1 cellular context compared by ENCODE assay signal in the genomic region with DNA sequence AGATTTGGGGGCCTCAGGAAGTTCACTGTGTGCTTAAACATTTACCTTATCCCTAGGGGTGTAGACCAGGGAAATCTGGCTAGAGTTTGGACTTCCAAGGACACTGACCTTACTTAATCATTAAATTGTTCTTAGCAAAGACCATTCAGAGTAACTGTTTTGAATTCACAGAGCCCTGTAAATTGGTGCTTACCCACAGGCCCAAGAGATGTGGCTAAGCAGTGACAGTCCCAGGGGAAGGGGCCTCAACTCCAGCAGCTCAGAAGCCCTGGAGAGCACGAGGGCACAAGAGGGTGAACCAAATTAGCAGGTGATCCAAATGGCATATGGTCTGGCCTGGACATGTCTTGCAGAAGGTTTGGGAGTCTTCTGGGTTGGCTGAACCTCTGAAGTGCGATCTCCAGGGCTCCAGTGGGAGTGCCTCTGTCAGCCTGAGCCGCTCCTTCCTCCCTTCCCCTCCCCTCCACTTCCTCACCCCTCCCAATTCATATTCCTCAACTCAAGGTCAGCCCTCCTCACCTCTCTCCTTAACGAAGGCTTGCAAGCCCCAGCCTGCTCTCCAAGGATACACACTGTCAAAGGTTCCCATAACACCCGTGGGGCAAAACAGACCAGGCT.
TF ChIP-seq lines count a peak whose summit lies in the region.

No MANE protein-coding gene starts in this region.

TF ChIP-seq in HepG2, 621 proteins besides CTCF, POLR2A, EP300 and RAD21 (continued from another document and continues in another):
- TF ChIP-seq, protein P1, sequence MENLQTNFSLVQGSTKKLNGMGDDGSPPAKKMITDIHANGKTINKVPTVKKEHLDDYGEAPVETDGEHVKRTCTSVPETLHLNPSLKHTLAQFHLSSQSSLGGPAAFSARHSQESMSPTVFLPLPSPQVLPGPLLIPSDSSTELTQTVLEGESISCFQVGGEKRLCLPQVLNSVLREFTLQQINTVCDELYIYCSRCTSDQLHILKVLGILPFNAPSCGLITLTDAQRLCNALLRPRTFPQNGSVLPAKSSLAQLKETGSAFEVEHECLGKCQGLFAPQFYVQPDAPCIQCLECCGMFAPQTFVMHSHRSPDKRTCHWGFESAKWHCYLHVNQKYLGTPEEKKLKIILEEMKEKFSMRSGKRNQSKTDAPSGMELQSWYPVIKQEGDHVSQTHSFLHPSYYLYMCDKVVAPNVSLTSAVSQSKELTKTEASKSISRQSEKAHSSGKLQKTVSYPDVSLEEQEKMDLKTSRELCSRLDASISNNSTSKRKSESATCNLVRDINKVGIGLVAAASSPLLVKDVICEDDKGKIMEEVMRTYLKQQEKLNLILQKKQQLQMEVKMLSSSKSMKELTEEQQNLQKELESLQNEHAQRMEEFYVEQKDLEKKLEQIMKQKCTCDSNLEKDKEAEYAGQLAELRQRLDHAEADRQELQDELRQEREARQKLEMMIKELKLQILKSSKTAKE (CRISPR knock-in tag; IDR thresholded peaks at IDR 0.05; ENCODE audit: borderline replicate concordance), result no peak
- no peak for TF ChIP-seq MTA1 (CRISPR knock-in tag; IDR thresholded peaks at IDR 0.05; ENCODE audit: borderline replicate concordance)
- no peak for TF ChIP-seq ZNF12 (CRISPR knock-in tag; IDR thresholded peaks at IDR 0.05)
- no peak for TF ChIP-seq ZNF121 (CRISPR knock-in tag; IDR thresholded peaks at IDR 0.05)
- no peak for TF ChIP-seq ZIK1 (CRISPR knock-in tag; IDR thresholded peaks at IDR 0.05; ENCODE audit: borderline replicate concordance, low read depth)
- TF ChIP-seq HOXA3 (CRISPR knock-in tag; IDR thresholded peaks at IDR 0.05), result no peak
- no peak for TF ChIP-seq KLF11 (CRISPR knock-in tag; IDR thresholded peaks at IDR 0.05)
- TF ChIP-seq ZNF230 (CRISPR knock-in tag; IDR thresholded peaks at IDR 0.05), result no peak
- TF ChIP-seq ERF (CRISPR knock-in tag; IDR thresholded peaks at IDR 0.05), result peak; percentile 11; the same call in 1 of the 2 replicates
- peak; percentile 76 for TF ChIP-seq PHF21A (CRISPR knock-in tag; IDR thresholded peaks at IDR 0.05)
- peak; percentile 63; the same call in 1 of the 2 replicates for TF ChIP-seq GATAD2A (CRISPR knock-in tag; IDR thresholded peaks at IDR 0.05)
- 0 out of 2 replicates have a peak, but pooled peaks have one; percentile 43 for TF ChIP-seq ZNF615 (CRISPR knock-in tag; IDR thresholded peaks at IDR 0.05; ENCODE audit: borderline replicate concordance)
- no peak for TF ChIP-seq ZSCAN20 (CRISPR knock-in tag; IDR thresholded peaks at IDR 0.05; ENCODE audit: borderline replicate concordance)
- TF ChIP-seq, protein P2, sequence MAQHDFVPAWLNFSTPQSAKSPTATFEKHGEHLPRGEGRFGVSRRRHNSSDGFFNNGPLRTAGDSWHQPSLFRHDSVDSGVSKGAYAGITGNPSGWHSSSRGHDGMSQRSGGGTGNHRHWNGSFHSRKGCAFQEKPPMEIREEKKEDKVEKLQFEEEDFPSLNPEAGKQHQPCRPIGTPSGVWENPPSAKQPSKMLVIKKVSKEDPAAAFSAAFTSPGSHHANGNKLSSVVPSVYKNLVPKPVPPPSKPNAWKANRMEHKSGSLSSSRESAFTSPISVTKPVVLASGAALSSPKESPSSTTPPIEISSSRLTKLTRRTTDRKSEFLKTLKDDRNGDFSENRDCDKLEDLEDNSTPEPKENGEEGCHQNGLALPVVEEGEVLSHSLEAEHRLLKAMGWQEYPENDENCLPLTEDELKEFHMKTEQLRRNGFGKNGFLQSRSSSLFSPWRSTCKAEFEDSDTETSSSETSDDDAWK (CRISPR knock-in tag; IDR thresholded peaks at IDR 0.05), result no peak
- TF ChIP-seq KLF13 (CRISPR knock-in tag; IDR thresholded peaks at IDR 0.05), result no peak
- TF ChIP-seq ZNF354B (CRISPR knock-in tag; IDR thresholded peaks at IDR 0.05), result no peak
- TF ChIP-seq MEIS2 (CRISPR knock-in tag; IDR thresholded peaks at IDR 0.05), result no peak
- no peak for TF ChIP-seq NONO (IDR thresholded peaks at IDR 0.05)
- TF ChIP-seq NONO (CRISPR knock-in tag; conservative IDR thresholded peaks at IDR 0.05), result 0 out of 2 replicates have a peak, but pooled peaks have one; percentile 52
- TF ChIP-seq FOXA1 (IDR thresholded peaks at IDR 0.05), result no peak
- TF ChIP-seq FOXA1 (CRISPR knock-in tag; IDR thresholded peaks at IDR 0.05), result peak; percentile 3; the same call in 1 of the 2 replicates
- TF ChIP-seq ZNF276 (CRISPR knock-in tag; IDR thresholded peaks at IDR 0.05; ENCODE audit: low read depth), result no peak
- TF ChIP-seq, protein P3, sequence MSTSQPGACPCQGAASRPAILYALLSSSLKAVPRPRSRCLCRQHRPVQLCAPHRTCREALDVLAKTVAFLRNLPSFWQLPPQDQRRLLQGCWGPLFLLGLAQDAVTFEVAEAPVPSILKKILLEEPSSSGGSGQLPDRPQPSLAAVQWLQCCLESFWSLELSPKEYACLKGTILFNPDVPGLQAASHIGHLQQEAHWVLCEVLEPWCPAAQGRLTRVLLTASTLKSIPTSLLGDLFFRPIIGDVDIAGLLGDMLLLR (CRISPR knock-in tag; IDR thresholded peaks at IDR 0.05), result no peak
- no peak for TF ChIP-seq ZNF639 (CRISPR knock-in tag; conservative IDR thresholded peaks at IDR 0.05)
- no peak for TF ChIP-seq ZNF180 (CRISPR knock-in tag; IDR thresholded peaks at IDR 0.05; ENCODE audit: borderline replicate concordance, low read depth)
- TF ChIP-seq ZNF136 (CRISPR knock-in tag; IDR thresholded peaks at IDR 0.05; ENCODE audit: low read depth), result no peak
- TF ChIP-seq SNAPC2 (CRISPR knock-in tag; IDR thresholded peaks at IDR 0.05), result no peak
- no peak for TF ChIP-seq SRSF1 (optimal IDR thresholded peaks at IDR 0.05; ENCODE audit: low read depth, low read length)
- TF ChIP-seq ZNF781 (CRISPR knock-in tag; IDR thresholded peaks at IDR 0.05; ENCODE audit: borderline replicate concordance, not compliant biosample characterization), result no peak
- TF ChIP-seq, protein P4, sequence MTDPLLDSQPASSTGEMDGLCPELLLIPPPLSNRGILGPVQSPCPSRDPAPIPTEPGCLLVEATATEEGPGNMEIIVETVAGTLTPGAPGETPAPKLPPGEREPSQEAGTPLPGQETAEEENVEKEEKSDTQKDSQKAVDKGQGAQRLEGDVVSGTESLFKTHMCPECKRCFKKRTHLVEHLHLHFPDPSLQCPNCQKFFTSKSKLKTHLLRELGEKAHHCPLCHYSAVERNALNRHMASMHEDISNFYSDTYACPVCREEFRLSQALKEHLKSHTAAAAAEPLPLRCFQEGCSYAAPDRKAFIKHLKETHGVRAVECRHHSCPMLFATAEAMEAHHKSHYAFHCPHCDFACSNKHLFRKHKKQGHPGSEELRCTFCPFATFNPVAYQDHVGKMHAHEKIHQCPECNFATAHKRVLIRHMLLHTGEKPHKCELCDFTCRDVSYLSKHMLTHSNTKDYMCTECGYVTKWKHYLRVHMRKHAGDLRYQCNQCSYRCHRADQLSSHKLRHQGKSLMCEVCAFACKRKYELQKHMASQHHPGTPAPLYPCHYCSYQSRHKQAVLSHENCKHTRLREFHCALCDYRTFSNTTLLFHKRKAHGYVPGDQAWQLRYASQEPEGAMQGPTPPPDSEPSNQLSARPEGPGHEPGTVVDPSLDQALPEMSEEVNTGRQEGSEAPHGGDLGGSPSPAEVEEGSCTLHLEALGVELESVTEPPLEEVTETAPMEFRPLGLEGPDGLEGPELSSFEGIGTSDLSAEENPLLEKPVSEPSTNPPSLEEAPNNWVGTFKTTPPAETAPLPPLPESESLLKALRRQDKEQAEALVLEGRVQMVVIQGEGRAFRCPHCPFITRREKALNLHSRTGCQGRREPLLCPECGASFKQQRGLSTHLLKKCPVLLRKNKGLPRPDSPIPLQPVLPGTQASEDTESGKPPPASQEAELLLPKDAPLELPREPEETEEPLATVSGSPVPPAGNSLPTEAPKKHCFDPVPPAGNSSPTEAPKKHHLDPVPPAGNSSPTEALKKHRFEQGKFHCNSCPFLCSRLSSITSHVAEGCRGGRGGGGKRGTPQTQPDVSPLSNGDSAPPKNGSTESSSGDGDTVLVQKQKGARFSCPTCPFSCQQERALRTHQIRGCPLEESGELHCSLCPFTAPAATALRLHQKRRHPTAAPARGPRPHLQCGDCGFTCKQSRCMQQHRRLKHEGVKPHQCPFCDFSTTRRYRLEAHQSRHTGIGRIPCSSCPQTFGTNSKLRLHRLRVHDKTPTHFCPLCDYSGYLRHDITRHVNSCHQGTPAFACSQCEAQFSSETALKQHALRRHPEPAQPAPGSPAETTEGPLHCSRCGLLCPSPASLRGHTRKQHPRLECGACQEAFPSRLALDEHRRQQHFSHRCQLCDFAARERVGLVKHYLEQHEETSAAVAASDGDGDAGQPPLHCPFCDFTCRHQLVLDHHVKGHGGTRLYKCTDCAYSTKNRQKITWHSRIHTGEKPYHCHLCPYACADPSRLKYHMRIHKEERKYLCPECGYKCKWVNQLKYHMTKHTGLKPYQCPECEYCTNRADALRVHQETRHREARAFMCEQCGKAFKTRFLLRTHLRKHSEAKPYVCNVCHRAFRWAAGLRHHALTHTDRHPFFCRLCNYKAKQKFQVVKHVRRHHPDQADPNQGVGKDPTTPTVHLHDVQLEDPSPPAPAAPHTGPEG (CRISPR knock-in tag; IDR thresholded peaks at IDR 0.05), result no peak
- TF ChIP-seq MAX (IDR thresholded peaks at IDR 0.05), result peak; percentile 18; the same call in 1 of the 2 replicates
- TF ChIP-seq, protein P5, sequence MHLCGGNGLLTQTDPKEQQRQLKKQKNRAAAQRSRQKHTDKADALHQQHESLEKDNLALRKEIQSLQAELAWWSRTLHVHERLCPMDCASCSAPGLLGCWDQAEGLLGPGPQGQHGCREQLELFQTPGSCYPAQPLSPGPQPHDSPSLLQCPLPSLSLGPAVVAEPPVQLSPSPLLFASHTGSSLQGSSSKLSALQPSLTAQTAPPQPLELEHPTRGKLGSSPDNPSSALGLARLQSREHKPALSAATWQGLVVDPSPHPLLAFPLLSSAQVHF (CRISPR knock-in tag; IDR thresholded peaks at IDR 0.05), result no peak
- TF ChIP-seq ZNF292 (CRISPR knock-in tag; IDR thresholded peaks at IDR 0.05; ENCODE audit: borderline replicate concordance, low read depth), result 0 out of 2 replicates have a peak, but pooled peaks have one; percentile 12
- TF ChIP-seq HNF4A (CRISPR knock-in tag; IDR thresholded peaks at IDR 0.05), result peak; percentile 51
- TF ChIP-seq HMG20B (CRISPR knock-in tag; conservative IDR thresholded peaks at IDR 0.05), result 0 out of 2 replicates have a peak, but pooled peaks have one; percentile 28
- TF ChIP-seq TOE1 (CRISPR knock-in tag; IDR thresholded peaks at IDR 0.05), result no peak
- no peak; the same call in 1 of the 2 replicates for TF ChIP-seq PATZ1 (CRISPR knock-in tag; IDR thresholded peaks at IDR 0.05)
- no peak for TF ChIP-seq ARNTL (CRISPR knock-in tag; IDR thresholded peaks at IDR 0.05)
- 0 out of 2 replicates have a peak, but pooled peaks have one; percentile 33 for TF ChIP-seq BORCS8-MEF2B (CRISPR knock-in tag; IDR thresholded peaks at IDR 0.05)
- no peak for TF ChIP-seq RBFOX2 (IDR thresholded peaks at IDR 0.05; ENCODE audit: low read depth, low read length)
- no peak for TF ChIP-seq KAT2B (IDR thresholded peaks at IDR 0.05; ENCODE audit: borderline replicate concordance, low read depth, low read length)
- TF ChIP-seq FOXJ3 (CRISPR knock-in tag; IDR thresholded peaks at IDR 0.05; ENCODE audit: borderline replicate concordance), result no peak
- TF ChIP-seq ZNF484 (CRISPR knock-in tag; IDR thresholded peaks at IDR 0.05; ENCODE audit: borderline replicate concordance, low read depth), result no peak
- no peak for TF ChIP-seq CCDC6 (CRISPR knock-in tag; IDR thresholded peaks at IDR 0.05)
- TF ChIP-seq TBX2 (CRISPR knock-in tag; IDR thresholded peaks at IDR 0.05; ENCODE audit: borderline replicate concordance), result peak; percentile 66; the same call in 1 of the 2 replicates
- TF ChIP-seq CCAR2 (optimal IDR thresholded peaks at IDR 0.05; ENCODE audit: low read depth, low read length), result no peak
- no peak for TF ChIP-seq CREB1 (IDR thresholded peaks at IDR 0.05)
- peak; percentile 20; the same call in 1 of the 2 replicates for TF ChIP-seq CREB1 (CRISPR knock-in tag; IDR thresholded peaks at IDR 0.05)
- TF ChIP-seq CREM (IDR thresholded peaks at IDR 0.05), result peak; percentile 31; the same call in 1 of the 2 replicates
- no peak for TF ChIP-seq CREM (CRISPR knock-in tag; IDR thresholded peaks at IDR 0.05)
- TF ChIP-seq NR1H2 (CRISPR knock-in tag; IDR thresholded peaks at IDR 0.05; ENCODE audit: borderline replicate concordance, low read depth), result no peak
- TF ChIP-seq PCBP1 (IDR thresholded peaks at IDR 0.05; ENCODE audit: borderline replicate concordance, low read depth, low read length), result no peak
- peak; percentile 39 for TF ChIP-seq U2AF1 (optimal IDR thresholded peaks at IDR 0.05; ENCODE audit: low read depth, low read length)
